Comparison of ENCODE assay signal across 26 cellular contexts in the genomic region with DNA sequence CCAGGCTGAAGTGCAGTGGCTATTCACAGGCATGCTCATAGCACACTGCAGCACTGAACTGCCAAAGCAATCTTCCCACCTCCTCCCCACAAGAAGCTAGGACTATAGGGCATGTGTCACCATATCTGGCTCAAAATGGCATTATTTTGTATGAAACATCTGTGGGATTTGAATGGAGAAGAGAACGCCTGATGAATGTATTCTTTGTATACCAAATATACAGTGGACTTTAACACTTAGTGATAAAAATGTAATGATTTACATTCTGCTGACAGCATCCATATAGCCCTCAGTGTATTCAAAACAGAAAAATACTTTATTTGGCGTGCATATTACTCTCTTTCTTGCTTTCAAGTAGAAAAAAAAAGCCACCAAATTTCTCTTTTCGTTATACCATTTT.
DNase-seq lines count a peak whose midpoint lies in the region; ATAC-seq, FAIRE-seq and TF ChIP-seq lines count a peak whose summit lies in the region.
"Had no signal": no experiment of that assay in that cellular context is flagged by ENCODE, and none has a peak within 500 bp of the region (broad histone marks: within the 10 kb centered on the region; RNA-seq: fewer than 3 reads in every experiment).

No MANE protein-coding gene starts in this region.

- intact Hi-C loops in HepG2 (cut with micrococcal nuclease; ENCODE audit: unreplicated experiment) = no loop called here
- intact Hi-C loops in right lobe of liver (cut with DNase I) = no loop called here

- H3K36me3 ChIP-seq in HepG2 (replicated peaks in 1 of 2; ENCODE audit: control insufficient read depth in 1 of 2, insufficient read depth in 2 of 2, low read length in 2 of 2) (no peaks in the 10 kb centered on the region; a peak in 1 of 5 replicates), right lobe of liver (no peaks in the 10 kb centered on the region), small intestine (ENCODE audit: control insufficient read depth in 2 of 2, insufficient read depth in 2 of 2, low read length in 2 of 2) (no peaks in the 10 kb centered on the region)
- H3K36me3 ChIP-seq: BE2C had no signal

- in situ Hi-C loops in HepG2 (cut with HindIII; ENCODE audit: extremely low pct_ligation_motif_present, low pct_unique_long_range_greater_than_20kb) = no loop called here

- DNase-seq in HepG2 (ENCODE audit: low spot score) (peak; percentile 23), right lobe of liver (no peak), foreskin melanocyte (peak; percentile 25), left kidney (ENCODE audit: low read depth, low spot score) (peak; percentile 34), small intestine (peak; percentile 20), NCI-H524 (lab: John Stamatoyannopoulos, UW) (no peak), cerebellum (ENCODE audit: low spot score) (no peak), HuH-7.5 (ENCODE audit: low spot score) (no peak)
- DNase-seq: AML-193; BE2C; CD4-positive, alpha-beta T cell; CD8-positive, alpha-beta memory T cell; DMS 273 treated with DMSO at 0.1 percent for 48 hours; DMS79; EL; GDM1; GM23248; H7; HCEC 1CT had no signal

- H4K20me1 ChIP-seq in HepG2 (ENCODE audit: insufficient read depth, low read length) = peaks cover 7% of the 10 kb centered on the region; the same call in 1 of the 2 replicates
- H4K20me1 ChIP-seq: BLaER1 treated with 17β-estradiol and CSF1 and Interleukin-3, amounts not matched to agents 10 nM and 100 nM had no signal

- no peak overlapping the region for H2AFZ ChIP-seq in HepG2 (ENCODE audit: low read length)
- H2AFZ ChIP-seq: GM23248 had no signal

- POLR2A ChIA-PET in HepG2 (lab: Yijun Ruan, JAX) = no interaction called here

- CTCF ChIA-PET in HepG2 (lab: Yijun Ruan, JAX; ENCODE audit: low intra/inter-chr PET ratio, low total read pairs) = no interaction called here

- TF ChIP-seq CTCF in HepG2 (CRISPR knock-in tag; IDR thresholded peaks at IDR 0.05) (no peak), right lobe of liver (IDR thresholded peaks at IDR 0.05) (no peak)

- H3K4me3 ChIP-seq in HepG2 (replicated peaks in 1 of 3; ENCODE audit: insufficient read depth in 1 of 3, low read depth in 2 of 3, low read length in 3 of 3) (no peak overlapping the region), right lobe of liver (no peak overlapping the region), small intestine (ENCODE audit: low read depth in 1 of 2, low read length in 2 of 2) (no peak overlapping the region)
- H3K4me3 ChIP-seq: BLaER1 treated with 17β-estradiol and CSF1 and Interleukin-3, amounts not matched to agents 10 nM and 100 nM; GM12878; GM23248 had no signal

- H3K27me3 ChIP-seq in HepG2 (ENCODE audit: control insufficient read depth in 1 of 2, insufficient read depth in 2 of 2, low read length in 2 of 2) (no peaks in the 10 kb centered on the region), right lobe of liver (no peaks in the 10 kb centered on the region), small intestine (ENCODE audit: control insufficient read depth in 2 of 2, insufficient read depth in 2 of 2, low read length in 2 of 2) (no peaks in the 10 kb centered on the region)
- H3K27me3 ChIP-seq: BE2C; BLaER1 treated with 17β-estradiol and CSF1 and Interleukin-3, amounts not matched to agents 10 nM and 100 nM had no signal

- no peaks in the 10 kb centered on the region for H3K9me3 ChIP-seq in HepG2 (ENCODE audit: low read length)
- no peaks in the 10 kb centered on the region for H3K9me3 ChIP-seq in right lobe of liver
- no peaks in the 10 kb centered on the region for H3K9me3 ChIP-seq in small intestine (ENCODE audit: control insufficient read depth, low read depth)
- H3K9me3 ChIP-seq: BE2C had no signal

- WGBS in HepG2 (ENCODE audit: low lambda C conversion rate) = 87% methylated on average over 3 of the region's 3 CpGs
- 92% methylated on average over 3 of the region's 3 CpGs for WGBS in right lobe of liver (ENCODE audit: insufficient coverage, low coverage, low lambda C conversion rate, missing lambda C conversion rate)
- 21 to 56% (median 44%) methylated on average over 3 of the region's 3 CpGs for WGBS in small intestine, 3 donors

- no peak overlapping the region for H3K4me2 ChIP-seq in HepG2 (ENCODE audit: low read depth, low read length)
- H3K4me2 ChIP-seq: BLaER1 treated with 17β-estradiol and CSF1 and Interleukin-3, amounts not matched to agents 10 nM and 100 nM had no signal

- no TSS peak for BruUV-seq in HepG2 (replicated peaks; lab: Mats Ljungman, UMichigan)

- TF ChIP-seq RAD21 in HepG2 (CRISPR knock-in tag; IDR thresholded peaks at IDR 0.05) = no peak

- no peak; the same call in 2 of the 3 replicates for ATAC-seq in HepG2
- no peak for ATAC-seq in right lobe of liver
- ATAC-seq: GM12878 had no signal

- TF ChIP-seq EP300 in HepG2 (IDR thresholded peaks at IDR 0.05; ENCODE audit: low read depth in 2 of 2, low read length in 2 of 2) (no peak), HepG2 (CRISPR knock-in tag; IDR thresholded peaks at IDR 0.05; ENCODE audit: borderline replicate concordance) (no peak)

- H3K27ac ChIP-seq in HepG2 (ENCODE audit: extremely low read length, insufficient read depth, low read length) (no peak overlapping the region), right lobe of liver (no peak overlapping the region), small intestine (ENCODE audit: low read depth in 1 of 2, low read length in 1 of 2) (no peak overlapping the region)
- H3K27ac ChIP-seq: 22Rv1; BLaER1 treated with 17β-estradiol and CSF1 and Interleukin-3, amounts not matched to agents 10 nM and 100 nM; GM23248 had no signal

- H3K4me1 ChIP-seq in HepG2 (ENCODE audit: insufficient read depth, low read length) (peaks cover 25% of the 10 kb centered on the region), right lobe of liver (peaks cover 0 to 5% (median 0%) of the 10 kb centered on the region in 4 donors), small intestine (ENCODE audit: control insufficient read depth in 2 of 2, insufficient read depth in 1 of 2, low read depth in 1 of 2, low read length in 1 of 2) (peaks cover 0 to 8% of the 10 kb centered on the region in 2 donors)
- H3K4me1 ChIP-seq: BE2C; BLaER1 treated with 17β-estradiol and CSF1 and Interleukin-3, amounts not matched to agents 10 nM and 100 nM had no signal

- H3K79me2 ChIP-seq in HepG2 (ENCODE audit: insufficient read depth, low read length) = peaks cover 4% of the 10 kb centered on the region

- FAIRE-seq in HepG2 (lab: Jason Lieb, UNC) = no peak
- no peak for FAIRE-seq in small intestine (lab: Jason Lieb, UNC)
- FAIRE-seq: A204.1, D721Med, GM12878, GM19239, H1 had no signal

- TF ChIP-seq POLR2A in HepG2 (IDR thresholded peaks at IDR 0.05; ENCODE audit: insufficient read depth in 1 of 2, low read depth in 2 of 2, low read length in 2 of 2) (no peak), right lobe of liver (IDR thresholded peaks at IDR 0.05) (no peak)

- no peak overlapping the region for H3K9ac ChIP-seq in HepG2 (ENCODE audit: insufficient read depth, low read depth, low read length)
- H3K9ac ChIP-seq: BLaER1 treated with 17β-estradiol and CSF1 and Interleukin-3, amounts not matched to agents 10 nM and 100 nM; GM23248 had no signal

TF ChIP-seq in HepG2, 621 proteins besides CTCF, POLR2A, EP300 and RAD21:
- no peak for TF ChIP-seq ZMYM2 (CRISPR knock-in tag; IDR thresholded peaks at IDR 0.05)
- peak; percentile 72 for TF ChIP-seq ZNF121 (CRISPR knock-in tag; IDR thresholded peaks at IDR 0.05)

Comparison
In these comparisons a context has a peak if more than half of its experiments do, and no peak if none do; other contexts are left out.
1. DNase-seq: peak in HepG2 (single experiment), foreskin melanocyte (single experiment), left kidney (single experiment) and small intestine (single experiment); none in right lobe of liver (0 of 3), NCI-H524 (0 of 2), cerebellum (single experiment) and HuH-7.5 (single experiment).